In the genomic region with DNA sequence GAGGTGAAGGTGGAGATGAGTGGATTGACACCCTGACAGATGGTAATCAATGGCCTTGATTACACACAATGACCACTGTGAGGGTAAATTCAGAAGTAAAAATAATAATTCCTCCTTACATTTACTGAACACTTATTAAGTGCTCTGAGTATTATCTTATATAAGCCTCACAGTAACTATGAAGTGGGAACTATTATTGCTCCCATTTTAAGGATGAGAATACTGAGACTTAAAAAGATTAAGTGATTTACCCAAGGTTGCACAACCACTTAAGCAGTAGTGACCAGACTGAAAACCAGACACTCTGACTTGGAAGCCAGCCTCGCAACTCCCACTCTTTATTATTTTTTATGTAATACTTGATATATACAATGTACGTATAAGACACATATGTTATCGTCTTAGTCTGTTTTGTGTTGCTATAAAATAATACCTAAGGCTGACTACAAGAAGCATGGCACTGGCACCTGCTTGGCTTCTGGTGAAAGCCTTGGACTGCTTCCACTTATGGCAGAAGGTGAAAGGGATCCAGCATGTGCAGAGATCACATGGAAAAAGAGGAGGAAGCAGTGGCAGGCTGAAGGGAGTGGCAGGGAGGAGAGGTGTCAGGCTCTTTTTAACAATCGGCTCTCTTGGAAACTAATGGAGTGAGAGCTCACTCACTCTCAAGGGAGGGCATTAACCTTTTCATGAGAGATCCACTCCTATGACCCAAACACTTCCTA, we compare ENCODE assay signal across 13 cellular contexts. TPM values are rescaled to one million over a fixed set of nuclear protein-coding genes. Genes with fewer than 3 reads are reported as not detected.
DNase-seq lines count a peak whose midpoint lies in the region; ATAC-seq lines count a peak whose summit lies in the region.
"Had no signal": no experiment of that assay in that cellular context is flagged by ENCODE, and none has a peak within 500 bp of the region (broad histone marks: within the 10 kb centered on the region; RNA-seq: fewer than 3 reads in every experiment).

No MANE protein-coding gene starts in this region.

- H3K4me1 Mint-ChIP-seq in activated CD4-positive, alpha-beta T cell treated with anti-CD3 and anti-CD28 coated beads, Interleukin-2, amount 10 ng/mL, durations not matched to agents 24 days and 14 days, result no peaks in the 10 kb centered on the region
- H3K4me1 Mint-ChIP-seq: CD4-positive, alpha-beta memory T cell had no signal

- H3K9me3 Mint-ChIP-seq in activated CD4-positive, alpha-beta T cell treated with anti-CD3 and anti-CD28 coated beads, Interleukin-2, amount 10 ng/mL, durations not matched to agents 24 days and 14 days, result peaks cover 18% of the 10 kb centered on the region

- intact Hi-C loops in activated CD4-positive, alpha-beta T cell treated with anti-CD3 and anti-CD28 coated beads, Interleukin-2, amount 10 ng/mL, durations not matched to agents 24 days and 14 days (cut with micrococcal nuclease), result no loop called here

- ATAC-seq in esophagus mucosa (peak; percentile 46), HG02973 (IDR thresholded peaks at IDR 0.05; ENCODE audit: unreplicated experiment) (no peak)

- peaks cover 3% of the 10 kb centered on the region for H3K27me3 Mint-ChIP-seq in activated CD4-positive, alpha-beta T cell treated with anti-CD3 and anti-CD28 coated beads, Interleukin-2, amount 10 ng/mL, durations not matched to agents 24 days and 14 days
- H3K27me3 Mint-ChIP-seq: IgD-negative memory B cell had no signal

- DNase-seq in DMS 273 (lab: John Stamatoyannopoulos, UW; ENCODE audit: unreplicated experiment) (peak; percentile 44), DMS 273 treated with DMSO at 0.1 percent for 48 hours (lab: John Stamatoyannopoulos, UW) (no peak), NCI-H69 (lab: John Stamatoyannopoulos, UW) (peak; percentile 4), AML-193 (lab: John Stamatoyannopoulos, UW) (no peak)
- DNase-seq in activated CD4-positive, alpha-beta T cell treated with anti-CD3 and anti-CD28 coated beads, Interleukin-2, amount 10 ng/mL, durations not matched to agents 24 days and 14 days, result peak; percentile 37
- DNase-seq in activated CD4-positive, alpha-beta T cell treated with anti-CD3 and anti-CD28 coated beads, Interleukin-2, amount 50 U/mL, for 4 hours, result no peak
- DNase-seq: CD4-positive, alpha-beta memory T cell; DMS53; GDM1 had no signal

- H3K4me3 Mint-ChIP-seq in activated CD4-positive, alpha-beta T cell treated with anti-CD3 and anti-CD28 coated beads, Interleukin-2, amount 10 ng/mL, durations not matched to agents 24 days and 14 days, result no peak overlapping the region
- H3K4me3 Mint-ChIP-seq: CD14-positive monocyte; CD4-positive, alpha-beta memory T cell; IgD-negative memory B cell had no signal

- no peak overlapping the region for H3K27ac Mint-ChIP-seq in activated CD4-positive, alpha-beta T cell treated with anti-CD3 and anti-CD28 coated beads, Interleukin-2, amount 10 ng/mL, durations not matched to agents 24 days and 14 days
- H3K27ac Mint-ChIP-seq: CD14-positive monocyte; CD4-positive, alpha-beta memory T cell; IgD-negative memory B cell had no signal

- no peaks in the 10 kb centered on the region for H3K36me3 Mint-ChIP-seq in activated CD4-positive, alpha-beta T cell treated with anti-CD3 and anti-CD28 coated beads, Interleukin-2, amount 10 ng/mL, durations not matched to agents 24 days and 14 days (ENCODE audit: low read depth)

RNA-seq across cellular contexts. Expression of gene C1D, which starts 41.5 kb away (rescaled TPM):
- total RNA-seq in activated CD4-positive, alpha-beta T cell treated with anti-CD3 and anti-CD28 coated beads, Interleukin-2, amount 10 ng/mL, durations not matched to agents 24 days and 14 days, result 28.9 and 33.7 TPM in 2 replicates
- 11.2 TPM for total RNA-seq in esophagus mucosa

RNA-seq across cellular contexts. Expression of gene PNO1, which starts 53.4 kb away (rescaled TPM):
- 35.4 and 38.4 TPM in 2 replicates for total RNA-seq in activated CD4-positive, alpha-beta T cell treated with anti-CD3 and anti-CD28 coated beads, Interleukin-2, amount 10 ng/mL, durations not matched to agents 24 days and 14 days
- total RNA-seq in esophagus mucosa, result 10.8 TPM

Comparison
In these comparisons a context has a peak if more than half of its experiments do, and no peak if none do; other contexts are left out.
1. DNase-seq: peak in DMS 273 (single experiment), activated CD4-positive, alpha-beta T cell treated with anti-CD3 and anti-CD28 coated beads, Interleukin-2, amount 10 ng/mL, durations not matched to agents 24 days and 14 days (single experiment) and NCI-H69 (single experiment); none in DMS 273 treated with DMSO at 0.1 percent for 48 hours (single experiment), activated CD4-positive, alpha-beta T cell treated with anti-CD3 and anti-CD28 coated beads, Interleukin-2, amount 50 U/mL, for 4 hours (0 of 2) and AML-193 (0 of 2).